ENCODE assay signal across 8 cellular contexts in genomic region chr10:51010977-51011376, GRCh38.
DNase-seq lines count a peak whose midpoint lies in the region; ATAC-seq and TF ChIP-seq lines count a peak whose summit lies in the region.

No MANE protein-coding gene starts in this region.

- H3K27me3 ChIP-seq in Panc1 (ENCODE audit: control insufficient read depth, insufficient read depth, low read length): peaks cover 1% of the 10 kb centered on the region; the same call in 1 of the 2 replicates
- H3K27me3 ChIP-seq in fibroblast of lung (ENCODE audit: control insufficient read depth, insufficient read depth, low read length): no peaks in the 10 kb centered on the region
- no peaks in the 10 kb centered on the region for H3K27me3 ChIP-seq in psoas muscle (ENCODE audit: insufficient read depth in 3 of 3, low read length in 2 of 3)

- BruUV-seq in Panc1 (replicated peaks; lab: Mats Ljungman, UMichigan): no TSS peak

- no peak overlapping the region for H3K4me2 ChIP-seq in fibroblast of lung (ENCODE audit: extremely low read depth, insufficient read depth, low read length)

- H3K9me3 Mint-ChIP-seq in activated naive CD4-positive, alpha-beta T cell treated with anti-CD3 and anti-CD28 coated beads for 36 hours: no peaks in the 10 kb centered on the region
- H3K9me3 Mint-ChIP-seq in activated naive CD4-positive, alpha-beta T cell treated with anti-CD3 and anti-CD28 coated beads, Interleukin-2, amount 50 U/mL, for 72 hours: no peaks in the 10 kb centered on the region

- H3K79me2 ChIP-seq in fibroblast of lung (ENCODE audit: control insufficient read depth, insufficient read depth, low read length): peaks cover 2% of the 10 kb centered on the region

- H3K4me3 ChIP-seq in Panc1 (ENCODE audit: low read depth in 2 of 2, low read length in 2 of 2) (no peak overlapping the region), fibroblast of lung (replicated peaks in 1 of 4; ENCODE audit: control extremely low read depth in 1 of 4, insufficient read depth in 1 of 4, low read depth in 3 of 4, low read length in 4 of 4) (no peak overlapping the region), psoas muscle (no peak overlapping the region)

- peak; percentile 8 for DNase-seq in activated naive CD4-positive, alpha-beta T cell treated with anti-CD3 and anti-CD28 coated beads for 36 hours
- DNase-seq in activated naive CD4-positive, alpha-beta T cell treated with anti-CD3 and anti-CD28 coated beads, Interleukin-2, amount 50 U/mL, for 72 hours (ENCODE audit: low spot score in 2 of 2): no peak
- DNase-seq in Panc1 (ENCODE audit: low read depth, low spot score) (peak; percentile 13), fibroblast of lung (ENCODE audit: low read depth in 2 of 2) (peak; percentile 18 to 63), psoas muscle (no peak), hepatic stellate cell (ENCODE audit: low spot score) (no peak), activated gamma-delta T cell (lab: John Stamatoyannopoulos, UW) (no peak)

- in situ Hi-C loops in Panc1 (cut with HindIII; ENCODE audit: low pct_unique_long_range_greater_than_20kb, low sequenced_read_pairs): no loop called here

- H3K36me3 ChIP-seq in Panc1 (ENCODE audit: control insufficient read depth, insufficient read depth, low read length) (no peaks in the 10 kb centered on the region), fibroblast of lung (ENCODE audit: control insufficient read depth, insufficient read depth, low read length) (no peaks in the 10 kb centered on the region), psoas muscle (ENCODE audit: insufficient read depth in 1 of 2, low read depth in 1 of 2) (no peaks in the 10 kb centered on the region)

- no peaks in the 10 kb centered on the region for H4K20me1 ChIP-seq in fibroblast of lung (ENCODE audit: control insufficient read depth, extremely low read depth, insufficient read depth, low read length)

- peak; percentile 90 for TF ChIP-seq CTCF in Panc1 (IDR thresholded peaks at IDR 0.05)
- TF ChIP-seq CTCF in fibroblast of lung (conservative IDR thresholded peaks at IDR 0.05 in 1 of 2, IDR thresholded peaks at IDR 0.05 in 1 of 2; ENCODE audit: low read depth in 1 of 2, low read length in 2 of 2): peak; percentile 74 to 80
- TF ChIP-seq CTCF in psoas muscle (IDR thresholded peaks at IDR 0.05): peak; percentile 63

- POLR2A ChIA-PET in Panc1 (lab: Charles Lee): no interaction called here

- CTCF ChIA-PET in activated naive CD4-positive, alpha-beta T cell treated with anti-CD3 and anti-CD28 coated beads for 36 hours (lab: Charles Lee): no interaction called here
- CTCF ChIA-PET in Panc1 (lab: Charles Lee): no interaction called here

- H3K9me3 ChIP-seq in Panc1 (ENCODE audit: control insufficient read depth, insufficient read depth, low read depth, low read length) (no peaks in the 10 kb centered on the region), fibroblast of lung (ENCODE audit: control insufficient read depth, insufficient read depth, low read depth, low read length) (no peaks in the 10 kb centered on the region), psoas muscle (no peaks in the 10 kb centered on the region)

- H3K27me3 Mint-ChIP-seq in activated naive CD4-positive, alpha-beta T cell treated with anti-CD3 and anti-CD28 coated beads for 36 hours (ENCODE audit: low read depth): peaks cover 9% of the 10 kb centered on the region

- no peaks in the 10 kb centered on the region for H3K36me3 Mint-ChIP-seq in activated naive CD4-positive, alpha-beta T cell treated with anti-CD3 and anti-CD28 coated beads for 36 hours (ENCODE audit: low read depth)
- H3K36me3 Mint-ChIP-seq in activated naive CD4-positive, alpha-beta T cell treated with anti-CD3 and anti-CD28 coated beads, Interleukin-2, amount 50 U/mL, for 72 hours: no peaks in the 10 kb centered on the region

- H2AFZ ChIP-seq in fibroblast of lung (ENCODE audit: low read length): no peak overlapping the region

- H3K27ac ChIP-seq in Panc1 (ENCODE audit: low read length) (no peak overlapping the region), fibroblast of lung (ENCODE audit: insufficient read depth, low read length) (no peak overlapping the region), psoas muscle (no peak overlapping the region)

- H3K4me1 ChIP-seq in Panc1 (ENCODE audit: control insufficient read depth, insufficient read depth, low read length) (no peaks in the 10 kb centered on the region), fibroblast of lung (ENCODE audit: control insufficient read depth, extremely low read depth, insufficient read depth, low read length) (peaks cover 5% of the 10 kb centered on the region), psoas muscle (peaks cover 14% of the 10 kb centered on the region)

- intact Hi-C loops in activated naive CD4-positive, alpha-beta T cell treated with anti-CD3 and anti-CD28 coated beads for 36 hours (cut with micrococcal nuclease): loop anchor here (1.0 to 2.0 kb wide), 3 partner anchors 948 to 1204 kb away; no protein-coding TSS in a partner anchor
- intact Hi-C loops in Panc1 (cut with micrococcal nuclease; ENCODE audit: unreplicated experiment) (no loop called here), psoas muscle (cut with DNase I) (no loop called here)

- no peaks in the 10 kb centered on the region for H3K4me1 Mint-ChIP-seq in activated naive CD4-positive, alpha-beta T cell treated with anti-CD3 and anti-CD28 coated beads for 36 hours (ENCODE audit: low read depth)

- no peak for ATAC-seq in activated naive CD4-positive, alpha-beta T cell treated with anti-CD3 and anti-CD28 coated beads, Interleukin-2, amount 50 U/mL, for 72 hours
- ATAC-seq in HG02759 (IDR thresholded peaks at IDR 0.05; ENCODE audit: unreplicated experiment): peak; percentile 80
- ATAC-seq in Panc1: 0 out of 2 replicates have a peak, but pooled peaks have one; percentile 63
- ATAC-seq in psoas muscle: peak; percentile 13 to 65 (median 51)

- 33 to 46% (median 39%) methylated on average over 2 of the region's 2 CpGs for WGBS in psoas muscle, 3 donors

- no peak overlapping the region for H3K4me3 Mint-ChIP-seq in activated naive CD4-positive, alpha-beta T cell treated with anti-CD3 and anti-CD28 coated beads for 36 hours

- no peak overlapping the region for H3K27ac Mint-ChIP-seq in activated naive CD4-positive, alpha-beta T cell treated with anti-CD3 and anti-CD28 coated beads for 36 hours
- H3K27ac Mint-ChIP-seq in activated naive CD4-positive, alpha-beta T cell treated with anti-CD3 and anti-CD28 coated beads, Interleukin-2, amount 50 U/mL, for 72 hours: no peak overlapping the region

- H3K9ac ChIP-seq in fibroblast of lung (ENCODE audit: insufficient read depth, low read length): no peak overlapping the region

Comparison
In these comparisons a context has a peak if more than half of its experiments do, and no peak if none do; other contexts are left out.
1. DNase-seq: peak in activated naive CD4-positive, alpha-beta T cell treated with anti-CD3 and anti-CD28 coated beads for 36 hours (single experiment), Panc1 (single experiment) and fibroblast of lung (2 of 2); none in activated naive CD4-positive, alpha-beta T cell treated with anti-CD3 and anti-CD28 coated beads, Interleukin-2, amount 50 U/mL, for 72 hours (0 of 2), psoas muscle (0 of 2), hepatic stellate cell (single experiment) and activated gamma-delta T cell (single experiment).
2. ATAC-seq: peak in HG02759 (single experiment), Panc1 (single experiment) and psoas muscle (4 of 4); none in activated naive CD4-positive, alpha-beta T cell treated with anti-CD3 and anti-CD28 coated beads, Interleukin-2, amount 50 U/mL, for 72 hours (0 of 2).
3. Peak in every context shown above with its lines, with median percentiles within 50 percentile points of each other: CTCF ChIP-seq.